ENCODE assay signal across 2 cellular contexts in the genomic region with DNA sequence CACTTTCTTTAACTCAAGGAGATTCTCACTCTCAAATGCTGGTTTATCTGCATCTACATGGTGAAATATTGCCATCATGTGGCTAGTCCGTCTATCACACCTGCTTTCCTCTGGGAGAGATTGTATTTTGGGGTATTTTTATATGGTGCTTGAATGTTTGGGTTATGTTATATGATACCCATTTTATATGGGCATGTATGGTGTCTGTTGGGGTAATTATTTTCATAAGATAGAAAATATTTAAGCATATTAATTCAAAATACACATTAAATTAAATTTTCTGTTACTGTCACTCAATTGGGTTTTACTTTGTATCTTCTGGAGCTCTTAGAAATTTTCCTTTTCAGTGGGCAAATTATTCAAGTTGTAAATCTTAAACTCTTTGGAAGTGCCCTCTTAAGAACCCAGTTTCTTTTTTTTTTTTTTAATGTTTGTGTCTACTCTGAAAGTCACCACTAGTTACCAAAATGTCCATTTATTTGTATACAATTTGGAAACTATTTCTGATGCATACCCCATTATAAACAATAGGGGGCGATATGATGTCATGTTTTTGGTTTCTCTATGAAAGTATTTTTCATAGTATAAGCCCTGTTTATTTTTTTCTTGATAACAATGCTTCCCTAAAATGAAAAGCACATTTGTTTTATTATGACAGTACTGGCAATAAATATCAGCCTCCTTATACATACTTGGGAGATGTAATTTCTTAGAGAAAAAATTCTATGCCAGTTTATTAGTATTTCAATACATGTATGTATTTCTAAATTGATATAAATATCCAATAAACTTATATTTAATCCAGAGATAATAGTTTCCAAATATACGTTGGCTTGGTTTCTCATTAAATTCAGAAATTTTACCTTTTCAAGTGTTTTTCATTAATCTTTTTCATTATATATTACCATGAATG.
TF ChIP-seq lines count a peak whose summit lies in the region.

No MANE protein-coding gene starts in this region.

TF ChIP-seq in K562, 482 proteins besides CTCF, POLR2A, EP300 and RAD21:
- TF ChIP-seq SMC3 (conservative IDR thresholded peaks at IDR 0.05; ENCODE audit: insufficient read depth, low read depth, low read length) (0 out of 2 replicates have a peak, but pooled peaks have one; percentile 19), ZNF311 (CRISPR knock-in tag; IDR thresholded peaks at IDR 0.05) (no peak), HINFP (tag; conservative IDR thresholded peaks at IDR 0.05; ENCODE audit: low read depth) (no peak), KDM4B (IDR thresholded peaks at IDR 0.05; ENCODE audit: borderline replicate concordance in 2 of 2, low read depth in 1 of 2) (no peak), ZNF551 (CRISPR knock-in tag; IDR thresholded peaks at IDR 0.05) (no peak), RHOXF2B (CRISPR knock-in tag; conservative IDR thresholded peaks at IDR 0.05) (no peak), NCOA1 (IDR thresholded peaks at IDR 0.05; ENCODE audit: low read depth) (no peak), NCOR1 (IDR thresholded peaks at IDR 0.05) (no peak), CTCFL (IDR thresholded peaks at IDR 0.05; ENCODE audit: borderline replicate concordance, insufficient read depth, low read depth, low read length, poor library complexity, severe bottlenecking) (no peak), ATF3 (IDR thresholded peaks at IDR 0.05) (0 out of 2 replicates have a peak, but pooled peaks have one; percentile 48), ATF3 (CRISPR knock-in tag; conservative IDR thresholded peaks at IDR 0.05) (no peak), ZNF695 (CRISPR knock-in tag; IDR thresholded peaks at IDR 0.05) (no peak), ZNF12 (CRISPR knock-in tag; IDR thresholded peaks at IDR 0.05) (no peak), TBP (optimal IDR thresholded peaks at IDR 0.05; ENCODE audit: low read depth, low read length) (no peak), ZC3H11A (IDR thresholded peaks at IDR 0.05; ENCODE audit: low read depth, low read length) (no peak)
- TF ChIP-seq, protein P1, sequence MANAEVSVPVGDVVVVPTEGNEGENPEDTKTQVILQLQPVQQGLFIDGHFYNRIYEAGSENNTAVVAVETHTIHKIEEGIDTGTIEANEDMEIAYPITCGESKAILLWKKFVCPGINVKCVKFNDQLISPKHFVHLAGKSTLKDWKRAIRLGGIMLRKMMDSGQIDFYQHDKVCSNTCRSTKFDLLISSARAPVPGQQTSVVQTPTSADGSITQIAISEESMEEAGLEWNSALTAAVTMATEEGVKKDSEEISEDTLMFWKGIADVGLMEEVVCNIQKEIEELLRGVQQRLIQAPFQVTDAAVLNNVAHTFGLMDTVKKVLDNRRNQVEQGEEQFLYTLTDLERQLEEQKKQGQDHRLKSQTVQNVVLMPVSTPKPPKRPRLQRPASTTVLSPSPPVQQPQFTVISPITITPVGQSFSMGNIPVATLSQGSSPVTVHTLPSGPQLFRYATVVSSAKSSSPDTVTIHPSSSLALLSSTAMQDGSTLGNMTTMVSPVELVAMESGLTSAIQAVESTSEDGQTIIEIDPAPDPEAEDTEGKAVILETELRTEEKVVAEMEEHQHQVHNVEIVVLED (CRISPR knock-in tag; IDR thresholded peaks at IDR 0.05), result no peak

TF ChIP-seq in HepG2, 621 proteins besides CTCF, POLR2A, EP300 and RAD21 (continues in another document):
- TF ChIP-seq ISL2 (CRISPR knock-in tag; IDR thresholded peaks at IDR 0.05), result no peak
- no peak for TF ChIP-seq NR3C1 (CRISPR knock-in tag; IDR thresholded peaks at IDR 0.05)
- TF ChIP-seq, protein P2, sequence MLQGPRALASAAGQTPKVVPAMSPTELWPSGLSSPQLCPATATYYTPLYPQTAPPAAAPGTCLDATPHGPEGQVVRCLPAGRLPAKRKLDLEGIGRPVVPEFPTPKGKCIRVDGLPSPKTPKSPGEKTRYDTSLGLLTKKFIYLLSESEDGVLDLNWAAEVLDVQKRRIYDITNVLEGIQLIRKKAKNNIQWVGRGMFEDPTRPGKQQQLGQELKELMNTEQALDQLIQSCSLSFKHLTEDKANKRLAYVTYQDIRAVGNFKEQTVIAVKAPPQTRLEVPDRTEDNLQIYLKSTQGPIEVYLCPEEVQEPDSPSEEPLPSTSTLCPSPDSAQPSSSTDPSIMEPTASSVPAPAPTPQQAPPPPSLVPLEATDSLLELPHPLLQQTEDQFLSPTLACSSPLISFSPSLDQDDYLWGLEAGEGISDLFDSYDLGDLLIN (CRISPR knock-in tag; IDR thresholded peaks at IDR 0.05; ENCODE audit: borderline replicate concordance), result no peak
- TF ChIP-seq DMAP1 (CRISPR knock-in tag; IDR thresholded peaks at IDR 0.05), result no peak
- TF ChIP-seq ZNF160 (CRISPR knock-in tag; IDR thresholded peaks at IDR 0.05), result no peak
- TF ChIP-seq TEAD2 (CRISPR knock-in tag; IDR thresholded peaks at IDR 0.05), result no peak
- no peak for TF ChIP-seq ZNF234 (CRISPR knock-in tag; conservative IDR thresholded peaks at IDR 0.05)
- no peak for TF ChIP-seq RFX3 (CRISPR knock-in tag; IDR thresholded peaks at IDR 0.05)
- no peak for TF ChIP-seq ZNF496 (CRISPR knock-in tag; IDR thresholded peaks at IDR 0.05; ENCODE audit: insufficient replicate concordance)
- TF ChIP-seq ZNF235 (CRISPR knock-in tag; IDR thresholded peaks at IDR 0.05; ENCODE audit: borderline replicate concordance), result no peak
- TF ChIP-seq ZKSCAN8 (CRISPR knock-in tag; IDR thresholded peaks at IDR 0.05; ENCODE audit: borderline replicate concordance), result peak; percentile 50; the same call in 1 of the 2 replicates
- TF ChIP-seq TAF15 (IDR thresholded peaks at IDR 0.05; ENCODE audit: low read depth, low read length, poor library complexity, severe bottlenecking), result no peak
- TF ChIP-seq IKZF1 (IDR thresholded peaks at IDR 0.05), result no peak
- no peak for TF ChIP-seq ZBTB7A (CRISPR knock-in tag; IDR thresholded peaks at IDR 0.05)
- no peak for TF ChIP-seq ERF (CRISPR knock-in tag; IDR thresholded peaks at IDR 0.05)
- no peak for TF ChIP-seq ZNF776 (CRISPR knock-in tag; IDR thresholded peaks at IDR 0.05)
- no peak for TF ChIP-seq MYNN (CRISPR knock-in tag; IDR thresholded peaks at IDR 0.05; ENCODE audit: low read depth)
- TF ChIP-seq, protein P3, sequence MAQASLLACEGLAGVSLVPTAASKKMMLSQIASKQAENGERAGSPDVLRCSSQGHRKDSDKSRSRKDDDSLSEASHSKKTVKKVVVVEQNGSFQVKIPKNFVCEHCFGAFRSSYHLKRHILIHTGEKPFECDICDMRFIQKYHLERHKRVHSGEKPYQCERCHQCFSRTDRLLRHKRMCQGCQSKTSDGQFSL (CRISPR knock-in tag; IDR thresholded peaks at IDR 0.05), result no peak
- no peak for TF ChIP-seq ZFP36L2 (CRISPR knock-in tag; IDR thresholded peaks at IDR 0.05)
- TF ChIP-seq ELF3 (CRISPR knock-in tag; IDR thresholded peaks at IDR 0.05), result no peak
- TF ChIP-seq ZNF260 (CRISPR knock-in tag; IDR thresholded peaks at IDR 0.05; ENCODE audit: borderline replicate concordance, low read depth), result no peak
- no peak for TF ChIP-seq ZMAT5 (CRISPR knock-in tag; IDR thresholded peaks at IDR 0.05; ENCODE audit: borderline replicate concordance, low read depth)
- no peak for TF ChIP-seq PREB (CRISPR knock-in tag; IDR thresholded peaks at IDR 0.05)
- no peak for TF ChIP-seq ZNF121 (CRISPR knock-in tag; IDR thresholded peaks at IDR 0.05)
- TF ChIP-seq KAT8 (CRISPR knock-in tag; IDR thresholded peaks at IDR 0.05), result peak; percentile 28; the same call in 1 of the 2 replicates
- peak; percentile 23; the same call in 1 of the 2 replicates for TF ChIP-seq THAP11 (CRISPR knock-in tag; IDR thresholded peaks at IDR 0.05)
- no peak for TF ChIP-seq RBFOX2 (IDR thresholded peaks at IDR 0.05; ENCODE audit: low read depth, low read length)
- no peak for TF ChIP-seq ZNF589 (CRISPR knock-in tag; conservative IDR thresholded peaks at IDR 0.05)
- TF ChIP-seq SNRNP70 (IDR thresholded peaks at IDR 0.05; ENCODE audit: low read depth, low read length), result no peak
- no peak for TF ChIP-seq PHF5A (CRISPR knock-in tag; IDR thresholded peaks at IDR 0.05; ENCODE audit: low read depth, unreplicated experiment)
- TF ChIP-seq, protein P4, sequence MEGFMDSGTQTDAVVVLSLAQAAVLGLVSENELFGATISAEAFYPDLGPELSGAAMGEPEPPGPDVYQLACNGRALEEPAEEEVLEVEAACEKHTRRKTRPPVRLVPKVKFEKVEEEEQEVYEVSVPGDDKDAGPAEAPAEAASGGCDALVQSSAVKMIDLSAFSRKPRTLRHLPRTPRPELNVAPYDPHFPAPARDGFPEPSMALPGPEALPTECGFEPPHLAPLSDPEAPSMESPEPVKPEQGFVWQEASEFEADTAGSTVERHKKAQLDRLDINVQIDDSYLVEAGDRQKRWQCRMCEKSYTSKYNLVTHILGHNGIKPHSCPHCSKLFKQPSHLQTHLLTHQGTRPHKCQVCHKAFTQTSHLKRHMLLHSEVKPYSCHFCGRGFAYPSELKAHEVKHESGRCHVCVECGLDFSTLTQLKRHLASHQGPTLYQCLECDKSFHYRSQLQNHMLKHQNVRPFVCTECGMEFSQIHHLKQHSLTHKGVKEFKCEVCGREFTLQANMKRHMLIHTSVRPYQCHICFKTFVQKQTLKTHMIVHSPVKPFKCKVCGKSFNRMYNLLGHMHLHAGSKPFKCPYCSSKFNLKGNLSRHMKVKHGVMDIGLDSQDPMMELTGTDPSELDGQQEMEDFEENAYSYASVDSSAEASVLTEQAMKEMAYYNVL (CRISPR knock-in tag; IDR thresholded peaks at IDR 0.05; ENCODE audit: borderline replicate concordance), result no peak
- peak; percentile 20; the same call in 1 of the 2 replicates for TF ChIP-seq CREB1 (IDR thresholded peaks at IDR 0.05)
- no peak for TF ChIP-seq CREB1 (CRISPR knock-in tag; IDR thresholded peaks at IDR 0.05)
- no peak for TF ChIP-seq ZNF432 (CRISPR knock-in tag; IDR thresholded peaks at IDR 0.05; ENCODE audit: borderline replicate concordance)
- TF ChIP-seq SMC3 (IDR thresholded peaks at IDR 0.05; ENCODE audit: low read length), result peak; percentile 90
- TF ChIP-seq, protein P5, sequence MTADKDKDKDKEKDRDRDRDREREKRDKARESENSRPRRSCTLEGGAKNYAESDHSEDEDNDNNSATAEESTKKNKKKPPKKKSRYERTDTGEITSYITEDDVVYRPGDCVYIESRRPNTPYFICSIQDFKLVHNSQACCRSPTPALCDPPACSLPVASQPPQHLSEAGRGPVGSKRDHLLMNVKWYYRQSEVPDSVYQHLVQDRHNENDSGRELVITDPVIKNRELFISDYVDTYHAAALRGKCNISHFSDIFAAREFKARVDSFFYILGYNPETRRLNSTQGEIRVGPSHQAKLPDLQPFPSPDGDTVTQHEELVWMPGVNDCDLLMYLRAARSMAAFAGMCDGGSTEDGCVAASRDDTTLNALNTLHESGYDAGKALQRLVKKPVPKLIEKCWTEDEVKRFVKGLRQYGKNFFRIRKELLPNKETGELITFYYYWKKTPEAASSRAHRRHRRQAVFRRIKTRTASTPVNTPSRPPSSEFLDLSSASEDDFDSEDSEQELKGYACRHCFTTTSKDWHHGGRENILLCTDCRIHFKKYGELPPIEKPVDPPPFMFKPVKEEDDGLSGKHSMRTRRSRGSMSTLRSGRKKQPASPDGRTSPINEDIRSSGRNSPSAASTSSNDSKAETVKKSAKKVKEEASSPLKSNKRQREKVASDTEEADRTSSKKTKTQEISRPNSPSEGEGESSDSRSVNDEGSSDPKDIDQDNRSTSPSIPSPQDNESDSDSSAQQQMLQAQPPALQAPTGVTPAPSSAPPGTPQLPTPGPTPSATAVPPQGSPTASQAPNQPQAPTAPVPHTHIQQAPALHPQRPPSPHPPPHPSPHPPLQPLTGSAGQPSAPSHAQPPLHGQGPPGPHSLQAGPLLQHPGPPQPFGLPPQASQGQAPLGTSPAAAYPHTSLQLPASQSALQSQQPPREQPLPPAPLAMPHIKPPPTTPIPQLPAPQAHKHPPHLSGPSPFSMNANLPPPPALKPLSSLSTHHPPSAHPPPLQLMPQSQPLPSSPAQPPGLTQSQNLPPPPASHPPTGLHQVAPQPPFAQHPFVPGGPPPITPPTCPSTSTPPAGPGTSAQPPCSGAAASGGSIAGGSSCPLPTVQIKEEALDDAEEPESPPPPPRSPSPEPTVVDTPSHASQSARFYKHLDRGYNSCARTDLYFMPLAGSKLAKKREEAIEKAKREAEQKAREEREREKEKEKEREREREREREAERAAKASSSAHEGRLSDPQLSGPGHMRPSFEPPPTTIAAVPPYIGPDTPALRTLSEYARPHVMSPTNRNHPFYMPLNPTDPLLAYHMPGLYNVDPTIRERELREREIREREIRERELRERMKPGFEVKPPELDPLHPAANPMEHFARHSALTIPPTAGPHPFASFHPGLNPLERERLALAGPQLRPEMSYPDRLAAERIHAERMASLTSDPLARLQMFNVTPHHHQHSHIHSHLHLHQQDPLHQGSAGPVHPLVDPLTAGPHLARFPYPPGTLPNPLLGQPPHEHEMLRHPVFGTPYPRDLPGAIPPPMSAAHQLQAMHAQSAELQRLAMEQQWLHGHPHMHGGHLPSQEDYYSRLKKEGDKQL (CRISPR knock-in tag; IDR thresholded peaks at IDR 0.05; ENCODE audit: low read depth), result no peak
- TF ChIP-seq ZNF644 (CRISPR knock-in tag; IDR thresholded peaks at IDR 0.05; ENCODE audit: low read depth), result no peak
- TF ChIP-seq, protein P6, sequence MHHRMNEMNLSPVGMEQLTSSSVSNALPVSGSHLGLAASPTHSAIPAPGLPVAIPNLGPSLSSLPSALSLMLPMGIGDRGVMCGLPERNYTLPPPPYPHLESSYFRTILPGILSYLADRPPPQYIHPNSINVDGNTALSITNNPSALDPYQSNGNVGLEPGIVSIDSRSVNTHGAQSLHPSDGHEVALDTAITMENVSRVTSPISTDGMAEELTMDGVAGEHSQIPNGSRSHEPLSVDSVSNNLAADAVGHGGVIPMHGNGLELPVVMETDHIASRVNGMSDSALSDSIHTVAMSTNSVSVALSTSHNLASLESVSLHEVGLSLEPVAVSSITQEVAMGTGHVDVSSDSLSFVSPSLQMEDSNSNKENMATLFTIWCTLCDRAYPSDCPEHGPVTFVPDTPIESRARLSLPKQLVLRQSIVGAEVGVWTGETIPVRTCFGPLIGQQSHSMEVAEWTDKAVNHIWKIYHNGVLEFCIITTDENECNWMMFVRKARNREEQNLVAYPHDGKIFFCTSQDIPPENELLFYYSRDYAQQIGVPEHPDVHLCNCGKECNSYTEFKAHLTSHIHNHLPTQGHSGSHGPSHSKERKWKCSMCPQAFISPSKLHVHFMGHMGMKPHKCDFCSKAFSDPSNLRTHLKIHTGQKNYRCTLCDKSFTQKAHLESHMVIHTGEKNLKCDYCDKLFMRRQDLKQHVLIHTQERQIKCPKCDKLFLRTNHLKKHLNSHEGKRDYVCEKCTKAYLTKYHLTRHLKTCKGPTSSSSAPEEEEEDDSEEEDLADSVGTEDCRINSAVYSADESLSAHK (CRISPR knock-in tag; IDR thresholded peaks at IDR 0.05; ENCODE audit: borderline replicate concordance), result no peak
- no peak for TF ChIP-seq MTA1 (CRISPR knock-in tag; IDR thresholded peaks at IDR 0.05; ENCODE audit: borderline replicate concordance)
- TF ChIP-seq ZNF557 (CRISPR knock-in tag; IDR thresholded peaks at IDR 0.05), result no peak
- TF ChIP-seq ZFX (CRISPR knock-in tag; IDR thresholded peaks at IDR 0.05; ENCODE audit: low read depth), result no peak
- TF ChIP-seq TARDBP (CRISPR knock-in tag; IDR thresholded peaks at IDR 0.05), result no peak
- TF ChIP-seq ZNF629 (CRISPR knock-in tag; conservative IDR thresholded peaks at IDR 0.05), result no peak
- no peak for TF ChIP-seq TBP (CRISPR knock-in tag; IDR thresholded peaks at IDR 0.05)
- peak; percentile 89 for TF ChIP-seq STAG1 (CRISPR knock-in tag; IDR thresholded peaks at IDR 0.05)
